10 cellular contexts compared by ENCODE assay signal in the genomic region with DNA sequence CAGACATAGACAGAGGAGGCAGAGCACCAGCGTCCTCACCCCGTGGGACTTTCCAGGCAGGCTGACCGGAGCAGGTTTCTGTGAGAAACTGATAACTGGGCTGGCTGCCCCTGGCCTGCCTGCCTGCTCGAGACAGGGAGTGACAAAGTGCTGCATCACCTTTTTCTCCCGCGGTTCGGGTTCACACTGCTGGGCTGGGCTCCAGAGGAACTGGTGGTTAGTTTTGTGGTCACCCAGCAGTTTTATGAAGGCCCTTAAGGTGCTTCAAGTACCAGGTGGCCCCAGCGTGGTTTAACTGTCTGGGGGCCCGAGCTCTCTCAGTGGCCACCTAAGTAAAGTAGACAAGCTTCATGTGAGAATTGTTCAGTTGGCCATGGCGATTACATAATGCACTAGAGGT.
DNase-seq lines count a peak whose midpoint lies in the region; ATAC-seq and TF ChIP-seq lines count a peak whose summit lies in the region.
"Had no signal": no experiment of that assay in that cellular context is flagged by ENCODE, and none has a peak within 500 bp of the region (broad histone marks: within the 10 kb centered on the region; RNA-seq: fewer than 3 reads in every experiment).

No MANE protein-coding gene starts in this region.

- peak; percentile 48 to 58 (median 52) for ATAC-seq in T-cell (replicated peaks in 1 of 4)
- ATAC-seq in GM21367 (IDR thresholded peaks at IDR 0.05; ENCODE audit: unreplicated experiment): no peak

- in situ Hi-C loops in transverse colon (cut with MboI; ENCODE audit: low pct_ligation_motif_present in 1 of 4, low pct_unique_long_range_greater_than_20kb in 1 of 4, low sequenced_read_pairs in 3 of 4): no loop called here

- intact Hi-C loops in transverse colon (cut with DNase I; ENCODE audit: low total_unique reads): no loop called here

- no peak overlapping the region for H3K4me3 ChIP-seq in transverse colon
- H3K4me3 ChIP-seq: left ventricle myocardium inferior had no signal

- H3K27me3 Mint-ChIP-seq in T-cell: no peaks in the 10 kb centered on the region
- H3K27me3 Mint-ChIP-seq in activated naive CD8-positive, alpha-beta T cell: no peaks in the 10 kb centered on the region

- no peaks in the 10 kb centered on the region for H3K36me3 Mint-ChIP-seq in T-cell
- H3K36me3 Mint-ChIP-seq in activated naive CD8-positive, alpha-beta T cell: peaks cover 6% of the 10 kb centered on the region

- peak; percentile 16 for DNase-seq in activated T-cell treated with anti-CD3 and anti-CD28 coated beads for 1 hour (ENCODE audit: low read depth)
- no peak for DNase-seq in activated T-cell treated with anti-CD3 and anti-CD28 coated beads for 4 hours
- peak in 16 of 34 experiments; percentile 15 to 57 (median 30) for DNase-seq in T-cell
- DNase-seq in transverse colon: peak; percentile 19
- DNase-seq in NCI-H1105 (lab: John Stamatoyannopoulos, UW): no peak
- DNase-seq in NCI-H2081 (lab: John Stamatoyannopoulos, UW): no peak
- DNase-seq: brain microvascular endothelial cell, left ventricle myocardium inferior had no signal

- no peak for TF ChIP-seq POLR2A in transverse colon (IDR thresholded peaks at IDR 0.05)

- peak overlapping the region; percentile 41 to 84 (median 78) for H3K4me3 Mint-ChIP-seq in T-cell
- H3K4me3 Mint-ChIP-seq in activated naive CD8-positive, alpha-beta T cell: peak overlapping the region; percentile 44

- H3K4me1 Mint-ChIP-seq in T-cell: peaks cover 87 to 98% (median 89%) of the 10 kb centered on the region in 3 donors
- peaks cover 95% of the 10 kb centered on the region for H3K4me1 Mint-ChIP-seq in activated naive CD8-positive, alpha-beta T cell (ENCODE audit: low read depth)

- peaks cover 0 to 4% (median 0%) of the 10 kb centered on the region in 3 donors for H3K9me3 Mint-ChIP-seq in T-cell
- H3K9me3 Mint-ChIP-seq in activated naive CD8-positive, alpha-beta T cell (ENCODE audit: low read depth): no peaks in the 10 kb centered on the region

- H3K4me1 ChIP-seq in transverse colon: no peaks in the 10 kb centered on the region
- H3K4me1 ChIP-seq: left ventricle myocardium inferior had no signal

- no peak for TF ChIP-seq CTCF in transverse colon (IDR thresholded peaks at IDR 0.05)

- H3K27ac ChIP-seq in transverse colon: no peak overlapping the region
- H3K27ac ChIP-seq: brain microvascular endothelial cell, left ventricle myocardium inferior had no signal

- H3K9me3 ChIP-seq in transverse colon: no peaks in the 10 kb centered on the region
- H3K9me3 ChIP-seq: left ventricle myocardium inferior had no signal

- no peaks in the 10 kb centered on the region for H3K36me3 ChIP-seq in transverse colon
- H3K36me3 ChIP-seq: brain microvascular endothelial cell, left ventricle myocardium inferior had no signal

- CTCF ChIA-PET in T-cell (lab: Charles Lee): interaction anchor here in 1 of 2 donors (0.6 kb wide), 1 partner anchor 31 kb away, joined by 3 read pairs; no protein-coding TSS in a partner anchor

- no peaks in the 10 kb centered on the region for H3K27me3 ChIP-seq in transverse colon
- H3K27me3 ChIP-seq: brain microvascular endothelial cell had no signal

- TF ChIP-seq EP300 in transverse colon (IDR thresholded peaks at IDR 0.05; ENCODE audit: low read depth): no peak

- POLR2A ChIA-PET in T-cell (lab: Charles Lee): interaction anchor here in 1 of 2 donors (0.7 kb wide), 1 partner anchor 68 kb away, joined by 5 read pairs; no protein-coding TSS in a partner anchor

- H3K27ac Mint-ChIP-seq in T-cell: peak overlapping the region; percentile 83 to 99
- H3K27ac Mint-ChIP-seq in activated naive CD8-positive, alpha-beta T cell: peak overlapping the region; percentile 98

- 62% methylated on average over 9 of the region's 10 CpGs; no CpG with 5 or more reads in 1 of the 2 donors for WGBS in transverse colon (ENCODE audit: low coverage in 1 of 2), 2 donors

Comparison
In these comparisons a context has a peak if more than half of its experiments do, and no peak if none do; other contexts are left out.
1. DNase-seq: peak in activated T-cell treated with anti-CD3 and anti-CD28 coated beads for 1 hour (single experiment) and transverse colon (single experiment); none in activated T-cell treated with anti-CD3 and anti-CD28 coated beads for 4 hours (single experiment), NCI-H1105 (single experiment) and NCI-H2081 (0 of 2).